Comparison of ENCODE assay signal across 1 cellular context in the genomic region with DNA sequence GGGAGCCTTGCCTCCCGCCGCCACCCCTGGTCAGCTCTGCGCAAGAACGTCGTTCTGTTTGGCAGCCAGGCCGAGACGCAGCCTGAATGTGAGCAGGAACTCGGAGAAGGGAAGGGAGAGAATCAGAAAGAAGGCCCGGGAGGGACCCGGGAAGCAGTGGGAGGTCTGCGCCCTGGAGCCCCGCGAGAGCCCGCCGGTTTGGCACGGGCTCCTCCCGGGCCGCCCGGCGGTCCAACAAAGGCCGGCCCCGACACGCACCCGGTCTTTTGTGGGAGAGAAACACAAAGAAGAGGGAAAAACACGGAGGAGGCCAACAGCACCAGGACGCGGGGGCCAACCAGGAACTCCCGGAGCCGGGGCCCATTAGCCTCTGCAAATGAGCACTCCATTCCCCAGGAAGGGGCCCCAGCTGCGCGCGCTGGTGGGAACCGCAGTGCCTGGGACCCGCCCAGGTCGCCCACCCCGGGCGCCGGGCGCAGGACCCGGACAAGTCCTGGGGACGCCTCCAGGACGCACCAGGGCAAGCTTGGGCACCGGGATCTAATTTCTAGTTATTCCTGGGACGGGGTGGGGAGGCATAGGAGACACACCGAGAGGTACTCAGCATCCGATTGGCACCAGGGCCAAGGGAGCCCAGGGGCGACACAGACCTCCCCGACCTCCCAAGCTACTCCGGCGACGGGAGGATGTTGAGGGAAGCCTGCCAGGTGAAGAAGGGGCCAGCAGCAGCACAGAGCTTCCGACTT.
A peak's percentile ranks its signal among the peaks of the same experiment; 100 is the strongest.
TF ChIP-seq lines count a peak whose summit lies in the region.

No MANE protein-coding gene starts in this region.

TF ChIP-seq in H1, 55 proteins besides CTCF, POLR2A, EP300 and RAD21:
- no peak for TF ChIP-seq KDM5A (IDR thresholded peaks at IDR 0.05; ENCODE audit: low read length)
- TF ChIP-seq RFX5 (IDR thresholded peaks at IDR 0.05; ENCODE audit: borderline replicate concordance, low read depth, low read length), result no peak
- TF ChIP-seq TEAD4 (IDR thresholded peaks at IDR 0.05; ENCODE audit: low read depth, low read length), result no peak
- TF ChIP-seq ASH2L (IDR thresholded peaks at IDR 0.05; ENCODE audit: low read length), result no peak
- peak; percentile 90 for TF ChIP-seq EZH2 (IDR thresholded peaks at IDR 0.05; ENCODE audit: low read depth, low read length, severe bottlenecking)
- no peak for TF ChIP-seq RXRA (IDR thresholded peaks at IDR 0.05; ENCODE audit: insufficient read depth, low read depth, low read length)
- peak; percentile 23 for TF ChIP-seq KDM4A (IDR thresholded peaks at IDR 0.05; ENCODE audit: low read depth, low read length, severe bottlenecking)
- TF ChIP-seq SIN3A (conservative IDR thresholded peaks at IDR 0.05 in 1 of 2, IDR thresholded peaks at IDR 0.05 in 1 of 2; ENCODE audit: low read depth in 1 of 2, low read length in 2 of 2), result 0 out of 4 replicates have a peak, but pooled peaks of 1 of the 2 experiments have one; percentile 24
- TF ChIP-seq SUZ12 (IDR thresholded peaks at IDR 0.05; ENCODE audit: low read length), result peak; percentile 90
